In the genomic region with DNA sequence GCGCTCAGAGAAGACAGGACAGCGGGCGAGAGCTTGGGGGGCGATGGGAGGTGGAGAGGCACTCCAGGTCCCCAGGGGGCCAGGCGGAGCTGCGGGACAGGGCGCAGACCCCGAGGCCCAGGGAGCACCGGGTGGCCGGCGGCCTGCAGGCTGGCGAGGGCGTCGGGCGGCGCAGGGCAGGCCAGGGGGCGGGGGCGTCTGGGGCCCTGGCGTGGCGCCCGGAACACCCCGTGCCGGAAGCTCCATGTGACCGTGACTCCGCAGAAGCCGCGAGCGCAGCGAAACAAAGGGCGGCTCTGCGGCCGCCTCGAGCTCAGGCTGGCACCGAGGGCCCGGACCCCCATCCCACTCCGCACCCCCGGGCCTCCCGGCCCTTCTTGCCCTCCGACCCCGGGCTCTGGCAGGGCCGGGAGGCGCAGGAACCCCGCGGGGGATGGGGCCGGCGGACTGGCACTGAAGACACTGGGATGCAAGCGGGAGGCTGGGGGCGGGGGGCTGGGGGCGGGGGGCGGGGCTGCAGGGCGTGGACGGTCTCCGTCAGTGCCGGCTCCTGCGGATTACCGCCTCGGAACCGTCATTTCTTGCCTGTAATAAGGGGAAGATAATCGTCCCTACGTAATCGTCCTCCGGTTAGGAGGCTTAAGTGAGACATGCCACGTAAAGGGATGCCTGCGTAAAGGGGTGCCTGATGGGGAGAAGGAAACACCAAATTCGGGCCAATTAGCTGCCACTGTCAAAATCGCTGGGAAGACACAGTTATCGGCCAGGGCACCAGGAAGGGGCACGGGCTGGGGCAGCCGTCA, we compare ENCODE assay signal across 1 cellular context.
A peak's percentile ranks its signal among the peaks of the same experiment; 100 is the strongest.
TF ChIP-seq lines count a peak whose summit lies in the region.

No MANE protein-coding gene starts in this region.

TF ChIP-seq in GM12878, 131 proteins besides CTCF, POLR2A, EP300 and RAD21 (continues in another document):
- TF ChIP-seq JUNB (IDR thresholded peaks at IDR 0.05) (no peak), SMARCA5 (IDR thresholded peaks at IDR 0.05) (peak; percentile 66; the same call in 1 of the 2 replicates), SRF (IDR thresholded peaks at IDR 0.05; ENCODE audit: low read depth in 2 of 2, low read length in 2 of 2) (0 out of 4 replicates have a peak, but pooled peaks of 1 of the 2 experiments have one; percentile 13), TCF12 (IDR thresholded peaks at IDR 0.05; ENCODE audit: low read depth, low read length) (no peak), HDAC6 (IDR thresholded peaks at IDR 0.05; ENCODE audit: unreplicated experiment) (no peak), ZNF274 (IDR thresholded peaks at IDR 0.05; ENCODE audit: insufficient read depth, insufficient read length) (no peak), TCF3 (IDR thresholded peaks at IDR 0.05; ENCODE audit: borderline replicate concordance, insufficient read depth, low read depth, low read length) (0 out of 2 replicates have a peak, but pooled peaks have one; percentile 50), ZBTB40 (IDR thresholded peaks at IDR 0.05; ENCODE audit: borderline replicate concordance) (no peak), EGR1 (IDR thresholded peaks at IDR 0.05; ENCODE audit: borderline replicate concordance in 1 of 2, low read depth in 2 of 2, low read length in 2 of 2) (peak in 1 of 2 experiments; percentile 87; a peak in 2 of 3 replicates), FOXK2 (IDR thresholded peaks at IDR 0.05) (no peak), E2F4 (IDR thresholded peaks at IDR 0.05; ENCODE audit: low read depth, low read length) (no peak), ZBED1 (IDR thresholded peaks at IDR 0.05; ENCODE audit: borderline replicate concordance) (no peak), GATAD2B (conservative IDR thresholded peaks at IDR 0.05; ENCODE audit: low read depth) (peak; percentile 94), ZNF207 (IDR thresholded peaks at IDR 0.05; ENCODE audit: borderline replicate concordance) (0 out of 2 replicates have a peak, but pooled peaks have one; percentile 63), PAX5 (IDR thresholded peaks at IDR 0.05; ENCODE audit: borderline replicate concordance, low read depth, low read length) (peak; percentile 89), NKRF (conservative IDR thresholded peaks at IDR 0.05) (0 out of 2 replicates have a peak, but pooled peaks have one; percentile 52), ASH2L (IDR thresholded peaks at IDR 0.05; ENCODE audit: borderline replicate concordance, low read depth) (peak; percentile 42; the same call in 1 of the 2 replicates), NR2F1 (conservative IDR thresholded peaks at IDR 0.05) (peak; percentile 83), CREM (IDR thresholded peaks at IDR 0.05; ENCODE audit: low read depth) (peak; percentile 10; the same call in 1 of the 2 replicates), GABPA (IDR thresholded peaks at IDR 0.05; ENCODE audit: low read depth) (no peak), BACH1 (IDR thresholded peaks at IDR 0.05; ENCODE audit: borderline replicate concordance) (peak; percentile 81; the same call in 1 of the 2 replicates), STAT3 (IDR thresholded peaks at IDR 0.05; ENCODE audit: low read depth, low read length) (no peak), BHLHE40 (IDR thresholded peaks at IDR 0.05; ENCODE audit: borderline replicate concordance in 1 of 2, low read depth in 2 of 2, low read length in 1 of 2) (peak; percentile 87 to 95), ELK1 (IDR thresholded peaks at IDR 0.05; ENCODE audit: low read depth, low read length) (no peak), TAF1 (IDR thresholded peaks at IDR 0.05; ENCODE audit: borderline replicate concordance, low read depth, low read length) (peak; percentile 43; the same call in 1 of the 2 replicates), ZNF217 (IDR thresholded peaks at IDR 0.05) (peak; percentile 50; the same call in 1 of the 2 replicates), CBFB (IDR thresholded peaks at IDR 0.05; ENCODE audit: low read depth) (no peak), SPI1 (IDR thresholded peaks at IDR 0.05; ENCODE audit: borderline replicate concordance, insufficient read depth, low read depth, low read length) (no peak), ZZZ3 (IDR thresholded peaks at IDR 0.05; ENCODE audit: control insufficient read depth, insufficient read length, low read depth) (no peak)
- TF ChIP-seq, protein P1, sequence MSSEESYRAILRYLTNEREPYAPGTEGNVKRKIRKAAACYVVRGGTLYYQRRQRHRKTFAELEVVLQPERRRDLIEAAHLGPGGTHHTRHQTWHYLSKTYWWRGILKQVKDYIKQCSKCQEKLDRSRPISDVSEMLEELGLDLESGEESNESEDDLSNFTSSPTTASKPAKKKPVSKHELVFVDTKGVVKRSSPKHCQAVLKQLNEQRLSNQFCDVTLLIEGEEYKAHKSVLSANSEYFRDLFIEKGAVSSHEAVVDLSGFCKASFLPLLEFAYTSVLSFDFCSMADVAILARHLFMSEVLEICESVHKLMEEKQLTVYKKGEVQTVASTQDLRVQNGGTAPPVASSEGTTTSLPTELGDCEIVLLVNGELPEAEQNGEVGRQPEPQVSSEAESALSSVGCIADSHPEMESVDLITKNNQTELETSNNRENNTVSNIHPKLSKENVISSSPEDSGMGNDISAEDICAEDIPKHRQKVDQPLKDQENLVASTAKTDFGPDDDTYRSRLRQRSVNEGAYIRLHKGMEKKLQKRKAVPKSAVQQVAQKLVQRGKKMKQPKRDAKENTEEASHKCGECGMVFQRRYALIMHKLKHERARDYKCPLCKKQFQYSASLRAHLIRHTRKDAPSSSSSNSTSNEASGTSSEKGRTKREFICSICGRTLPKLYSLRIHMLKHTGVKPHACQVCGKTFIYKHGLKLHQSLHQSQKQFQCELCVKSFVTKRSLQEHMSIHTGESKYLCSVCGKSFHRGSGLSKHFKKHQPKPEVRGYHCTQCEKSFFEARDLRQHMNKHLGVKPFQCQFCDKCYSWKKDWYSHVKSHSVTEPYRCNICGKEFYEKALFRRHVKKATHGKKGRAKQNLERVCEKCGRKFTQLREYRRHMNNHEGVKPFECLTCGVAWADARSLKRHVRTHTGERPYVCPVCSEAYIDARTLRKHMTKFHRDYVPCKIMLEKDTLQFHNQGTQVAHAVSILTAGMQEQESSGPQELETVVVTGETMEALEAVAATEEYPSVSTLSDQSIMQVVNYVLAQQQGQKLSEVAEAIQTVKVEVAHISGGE (CRISPR knock-in tag; IDR thresholded peaks at IDR 0.05): no peak
- TF ChIP-seq, protein P2, sequence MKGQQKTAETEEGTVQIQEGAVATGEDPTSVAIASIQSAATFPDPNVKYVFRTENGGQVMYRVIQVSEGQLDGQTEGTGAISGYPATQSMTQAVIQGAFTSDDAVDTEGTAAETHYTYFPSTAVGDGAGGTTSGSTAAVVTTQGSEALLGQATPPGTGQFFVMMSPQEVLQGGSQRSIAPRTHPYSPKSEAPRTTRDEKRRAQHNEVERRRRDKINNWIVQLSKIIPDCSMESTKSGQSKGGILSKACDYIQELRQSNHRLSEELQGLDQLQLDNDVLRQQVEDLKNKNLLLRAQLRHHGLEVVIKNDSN (IDR thresholded peaks at IDR 0.05; ENCODE audit: borderline replicate concordance, extremely low read length, insufficient read depth, low read depth, low read length): peak; percentile 81
- TF ChIP-seq, protein P3, sequence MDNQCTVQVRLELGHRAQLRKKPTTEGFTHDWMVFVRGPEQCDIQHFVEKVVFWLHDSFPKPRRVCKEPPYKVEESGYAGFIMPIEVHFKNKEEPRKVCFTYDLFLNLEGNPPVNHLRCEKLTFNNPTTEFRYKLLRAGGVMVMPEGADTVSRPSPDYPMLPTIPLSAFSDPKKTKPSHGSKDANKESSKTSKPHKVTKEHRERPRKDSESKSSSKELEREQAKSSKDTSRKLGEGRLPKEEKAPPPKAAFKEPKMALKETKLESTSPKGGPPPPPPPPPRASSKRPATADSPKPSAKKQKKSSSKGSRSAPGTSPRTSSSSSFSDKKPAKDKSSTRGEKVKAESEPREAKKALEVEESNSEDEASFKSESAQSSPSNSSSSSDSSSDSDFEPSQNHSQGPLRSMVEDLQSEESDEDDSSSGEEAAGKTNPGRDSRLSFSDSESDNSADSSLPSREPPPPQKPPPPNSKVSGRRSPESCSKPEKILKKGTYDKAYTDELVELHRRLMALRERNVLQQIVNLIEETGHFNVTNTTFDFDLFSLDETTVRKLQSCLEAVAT (IDR thresholded peaks at IDR 0.05): peak; percentile 49; the same call in 1 of the 2 replicates
- TF ChIP-seq, protein P4, sequence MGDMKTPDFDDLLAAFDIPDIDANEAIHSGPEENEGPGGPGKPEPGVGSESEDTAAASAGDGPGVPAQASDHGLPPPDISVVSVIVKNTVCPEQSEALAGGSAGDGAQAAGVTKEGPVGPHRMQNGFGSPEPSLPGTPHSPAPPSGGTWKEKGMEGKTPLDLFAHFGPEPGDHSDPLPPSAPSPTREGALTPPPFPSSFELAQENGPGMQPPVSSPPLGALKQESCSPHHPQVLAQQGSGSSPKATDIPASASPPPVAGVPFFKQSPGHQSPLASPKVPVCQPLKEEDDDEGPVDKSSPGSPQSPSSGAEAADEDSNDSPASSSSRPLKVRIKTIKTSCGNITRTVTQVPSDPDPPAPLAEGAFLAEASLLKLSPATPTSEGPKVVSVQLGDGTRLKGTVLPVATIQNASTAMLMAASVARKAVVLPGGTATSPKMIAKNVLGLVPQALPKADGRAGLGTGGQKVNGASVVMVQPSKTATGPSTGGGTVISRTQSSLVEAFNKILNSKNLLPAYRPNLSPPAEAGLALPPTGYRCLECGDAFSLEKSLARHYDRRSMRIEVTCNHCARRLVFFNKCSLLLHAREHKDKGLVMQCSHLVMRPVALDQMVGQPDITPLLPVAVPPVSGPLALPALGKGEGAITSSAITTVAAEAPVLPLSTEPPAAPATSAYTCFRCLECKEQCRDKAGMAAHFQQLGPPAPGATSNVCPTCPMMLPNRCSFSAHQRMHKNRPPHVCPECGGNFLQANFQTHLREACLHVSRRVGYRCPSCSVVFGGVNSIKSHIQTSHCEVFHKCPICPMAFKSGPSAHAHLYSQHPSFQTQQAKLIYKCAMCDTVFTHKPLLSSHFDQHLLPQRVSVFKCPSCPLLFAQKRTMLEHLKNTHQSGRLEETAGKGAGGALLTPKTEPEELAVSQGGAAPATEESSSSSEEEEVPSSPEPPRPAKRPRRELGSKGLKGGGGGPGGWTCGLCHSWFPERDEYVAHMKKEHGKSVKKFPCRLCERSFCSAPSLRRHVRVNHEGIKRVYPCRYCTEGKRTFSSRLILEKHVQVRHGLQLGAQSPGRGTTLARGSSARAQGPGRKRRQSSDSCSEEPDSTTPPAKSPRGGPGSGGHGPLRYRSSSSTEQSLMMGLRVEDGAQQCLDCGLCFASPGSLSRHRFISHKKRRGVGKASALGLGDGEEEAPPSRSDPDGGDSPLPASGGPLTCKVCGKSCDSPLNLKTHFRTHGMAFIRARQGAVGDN (IDR thresholded peaks at IDR 0.05): peak; percentile 95
